In genomic region chr10:8133146-8133545, GRCh38 we compare ENCODE assay signal across 8 cellular contexts.
DNase-seq lines count a peak whose midpoint lies in the region; ATAC-seq and TF ChIP-seq lines count a peak whose summit lies in the region.

No MANE protein-coding gene starts in this region.

- no peaks in the 10 kb centered on the region for H3K9me3 Mint-ChIP-seq in activated CD8-positive, alpha-beta T cell treated with anti-CD3 and anti-CD28 coated beads, Interleukin-2, amount 10 ng/mL, durations not matched to agents 7 days and 5 days (ENCODE audit: insufficient read depth)

- POLR2A ChIA-PET in activated CD8-positive, alpha-beta T cell treated with anti-CD3 and anti-CD28 coated beads, Interleukin-2, amount 10 ng/mL, durations not matched to agents 7 days and 5 days (lab: Charles Lee): interaction anchor here (1.2 to 1.5 kb wide), 2 partner anchors 9 to 72 kb away, joined by 3 to 8 read pairs; no protein-coding TSS in a partner anchor

- no peaks in the 10 kb centered on the region for H3K9me3 ChIP-seq in tibial artery

- H3K27me3 Mint-ChIP-seq in activated CD8-positive, alpha-beta T cell treated with anti-CD3 and anti-CD28 coated beads, Interleukin-2, amount 10 ng/mL, durations not matched to agents 7 days and 5 days (ENCODE audit: low read depth): no peaks in the 10 kb centered on the region

- no peaks in the 10 kb centered on the region for H3K4me1 ChIP-seq in tibial artery

- H3K4me3 ChIP-seq in tibial artery: no peak overlapping the region

- peaks cover 0 to 3% of the 10 kb centered on the region in 2 donors for H3K27me3 ChIP-seq in tibial artery

- peaks cover 63% of the 10 kb centered on the region for H3K4me1 Mint-ChIP-seq in activated CD8-positive, alpha-beta T cell treated with anti-CD3 and anti-CD28 coated beads, Interleukin-2, amount 10 ng/mL, durations not matched to agents 7 days and 5 days (ENCODE audit: low read depth)

- peak overlapping the region; percentile 75 for H3K27ac Mint-ChIP-seq in activated CD8-positive, alpha-beta T cell treated with anti-CD3 and anti-CD28 coated beads, Interleukin-2, amount 10 ng/mL, durations not matched to agents 7 days and 5 days

- H3K27ac ChIP-seq in tibial artery (no peak overlapping the region), caudate nucleus (ENCODE audit: low read depth, low read length) (no peak overlapping the region)

- intact Hi-C loops in tibial artery (cut with DNase I; ENCODE audit: low total_unique reads): no loop called here

- TF ChIP-seq CTCF in tibial artery (IDR thresholded peaks at IDR 0.05): no peak

- ATAC-seq in GM19395 (IDR thresholded peaks at IDR 0.05; ENCODE audit: unreplicated experiment) (peak; percentile 69), HG03139 (IDR thresholded peaks at IDR 0.05; ENCODE audit: unreplicated experiment) (peak; percentile 59)
- ATAC-seq in activated CD8-positive, alpha-beta T cell treated with anti-CD3 and anti-CD28 coated beads, Interleukin-2, amount 10 ng/mL, durations not matched to agents 7 days and 5 days: peak; percentile 17

- no peaks in the 10 kb centered on the region for H3K36me3 ChIP-seq in tibial artery

- H3K36me3 Mint-ChIP-seq in activated CD8-positive, alpha-beta T cell treated with anti-CD3 and anti-CD28 coated beads, Interleukin-2, amount 10 ng/mL, durations not matched to agents 7 days and 5 days (ENCODE audit: low read depth): peaks cover 2% of the 10 kb centered on the region

- DNase-seq in Daoy (ENCODE audit: low read depth): peak; percentile 61
- peak; percentile 69 for DNase-seq in activated CD8-positive, alpha-beta T cell treated with anti-CD3 and anti-CD28 coated beads, Interleukin-2, amount 10 ng/mL, durations not matched to agents 7 days and 5 days
- DNase-seq in tibial artery: no peak
- no peak for DNase-seq in NCI-H526 (lab: John Stamatoyannopoulos, UW)
- no peak for DNase-seq in NCI-H446 treated with DMSO at 0.1 percent for 48 hours (lab: John Stamatoyannopoulos, UW)
- DNase-seq in caudate nucleus (lab: John Stamatoyannopoulos, UW): no peak

- CTCF ChIA-PET in activated CD8-positive, alpha-beta T cell treated with anti-CD3 and anti-CD28 coated beads, Interleukin-2, amount 10 ng/mL, durations not matched to agents 7 days and 5 days (lab: Charles Lee): no interaction called here

- peak overlapping the region; percentile 58 for H3K4me3 Mint-ChIP-seq in activated CD8-positive, alpha-beta T cell treated with anti-CD3 and anti-CD28 coated beads, Interleukin-2, amount 10 ng/mL, durations not matched to agents 7 days and 5 days

Comparison
In these comparisons a context has a peak if more than half of its experiments do, and no peak if none do; other contexts are left out.
1. DNase-seq: peak in Daoy (single experiment) and activated CD8-positive, alpha-beta T cell treated with anti-CD3 and anti-CD28 coated beads, Interleukin-2, amount 10 ng/mL, durations not matched to agents 7 days and 5 days (single experiment); none in tibial artery (0 of 2), NCI-H526 (0 of 2), NCI-H446 treated with DMSO at 0.1 percent for 48 hours (single experiment) and caudate nucleus (0 of 61).
2. ATAC-seq: peak in every context shown above with its lines; median percentile 69 in GM19395; 59 in HG03139; 17 in activated CD8-positive, alpha-beta T cell treated with anti-CD3 and anti-CD28 coated beads, Interleukin-2, amount 10 ng/mL, durations not matched to agents 7 days and 5 days.